In the genomic region with DNA sequence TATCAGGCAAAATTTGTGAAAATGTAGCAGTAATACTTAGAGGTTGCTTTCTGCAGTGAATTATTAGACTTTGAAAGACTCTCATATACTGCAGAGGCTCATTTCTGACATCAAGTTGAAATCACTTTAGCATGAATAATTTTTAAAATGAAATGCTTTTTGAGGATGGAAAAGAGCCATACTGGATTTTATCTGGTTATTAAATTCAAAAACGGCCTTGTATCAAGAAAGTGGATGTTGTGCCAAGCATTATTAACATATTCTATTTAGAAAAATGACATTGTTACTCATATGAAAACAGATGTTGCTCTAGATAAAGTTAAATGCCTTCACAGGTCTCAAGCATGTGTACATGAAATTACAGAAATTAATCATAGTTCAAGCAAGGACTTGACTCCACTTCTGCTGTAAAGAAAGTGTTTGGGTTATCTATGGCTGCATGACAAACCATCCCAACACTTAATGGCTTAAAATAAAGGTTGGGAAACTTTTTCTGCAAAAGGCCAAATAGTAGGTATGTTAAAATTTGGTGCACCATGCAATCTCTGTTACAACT, we compare ENCODE assay signal across 1 cellular context.
TF ChIP-seq lines count a peak whose summit lies in the region.

No MANE protein-coding gene starts in this region.

TF ChIP-seq in K562, 482 proteins besides CTCF, POLR2A, EP300 and RAD21 (continued from another document):
- TF ChIP-seq, protein P1, sequence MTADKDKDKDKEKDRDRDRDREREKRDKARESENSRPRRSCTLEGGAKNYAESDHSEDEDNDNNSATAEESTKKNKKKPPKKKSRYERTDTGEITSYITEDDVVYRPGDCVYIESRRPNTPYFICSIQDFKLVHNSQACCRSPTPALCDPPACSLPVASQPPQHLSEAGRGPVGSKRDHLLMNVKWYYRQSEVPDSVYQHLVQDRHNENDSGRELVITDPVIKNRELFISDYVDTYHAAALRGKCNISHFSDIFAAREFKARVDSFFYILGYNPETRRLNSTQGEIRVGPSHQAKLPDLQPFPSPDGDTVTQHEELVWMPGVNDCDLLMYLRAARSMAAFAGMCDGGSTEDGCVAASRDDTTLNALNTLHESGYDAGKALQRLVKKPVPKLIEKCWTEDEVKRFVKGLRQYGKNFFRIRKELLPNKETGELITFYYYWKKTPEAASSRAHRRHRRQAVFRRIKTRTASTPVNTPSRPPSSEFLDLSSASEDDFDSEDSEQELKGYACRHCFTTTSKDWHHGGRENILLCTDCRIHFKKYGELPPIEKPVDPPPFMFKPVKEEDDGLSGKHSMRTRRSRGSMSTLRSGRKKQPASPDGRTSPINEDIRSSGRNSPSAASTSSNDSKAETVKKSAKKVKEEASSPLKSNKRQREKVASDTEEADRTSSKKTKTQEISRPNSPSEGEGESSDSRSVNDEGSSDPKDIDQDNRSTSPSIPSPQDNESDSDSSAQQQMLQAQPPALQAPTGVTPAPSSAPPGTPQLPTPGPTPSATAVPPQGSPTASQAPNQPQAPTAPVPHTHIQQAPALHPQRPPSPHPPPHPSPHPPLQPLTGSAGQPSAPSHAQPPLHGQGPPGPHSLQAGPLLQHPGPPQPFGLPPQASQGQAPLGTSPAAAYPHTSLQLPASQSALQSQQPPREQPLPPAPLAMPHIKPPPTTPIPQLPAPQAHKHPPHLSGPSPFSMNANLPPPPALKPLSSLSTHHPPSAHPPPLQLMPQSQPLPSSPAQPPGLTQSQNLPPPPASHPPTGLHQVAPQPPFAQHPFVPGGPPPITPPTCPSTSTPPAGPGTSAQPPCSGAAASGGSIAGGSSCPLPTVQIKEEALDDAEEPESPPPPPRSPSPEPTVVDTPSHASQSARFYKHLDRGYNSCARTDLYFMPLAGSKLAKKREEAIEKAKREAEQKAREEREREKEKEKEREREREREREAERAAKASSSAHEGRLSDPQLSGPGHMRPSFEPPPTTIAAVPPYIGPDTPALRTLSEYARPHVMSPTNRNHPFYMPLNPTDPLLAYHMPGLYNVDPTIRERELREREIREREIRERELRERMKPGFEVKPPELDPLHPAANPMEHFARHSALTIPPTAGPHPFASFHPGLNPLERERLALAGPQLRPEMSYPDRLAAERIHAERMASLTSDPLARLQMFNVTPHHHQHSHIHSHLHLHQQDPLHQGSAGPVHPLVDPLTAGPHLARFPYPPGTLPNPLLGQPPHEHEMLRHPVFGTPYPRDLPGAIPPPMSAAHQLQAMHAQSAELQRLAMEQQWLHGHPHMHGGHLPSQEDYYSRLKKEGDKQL (CRISPR knock-in tag; IDR thresholded peaks at IDR 0.05; ENCODE audit: borderline replicate concordance): no peak
- no peak for TF ChIP-seq POLR2AphosphoS2 (IDR thresholded peaks at IDR 0.05; ENCODE audit: low read length)
- no peak for TF ChIP-seq ZFPM2 (CRISPR knock-in tag; IDR thresholded peaks at IDR 0.05)
- TF ChIP-seq ZNF384 (IDR thresholded peaks at IDR 0.05; ENCODE audit: low read depth, low read length): no peak
- TF ChIP-seq ZNF239 (CRISPR knock-in tag; IDR thresholded peaks at IDR 0.05): no peak
- TF ChIP-seq, protein P2, sequence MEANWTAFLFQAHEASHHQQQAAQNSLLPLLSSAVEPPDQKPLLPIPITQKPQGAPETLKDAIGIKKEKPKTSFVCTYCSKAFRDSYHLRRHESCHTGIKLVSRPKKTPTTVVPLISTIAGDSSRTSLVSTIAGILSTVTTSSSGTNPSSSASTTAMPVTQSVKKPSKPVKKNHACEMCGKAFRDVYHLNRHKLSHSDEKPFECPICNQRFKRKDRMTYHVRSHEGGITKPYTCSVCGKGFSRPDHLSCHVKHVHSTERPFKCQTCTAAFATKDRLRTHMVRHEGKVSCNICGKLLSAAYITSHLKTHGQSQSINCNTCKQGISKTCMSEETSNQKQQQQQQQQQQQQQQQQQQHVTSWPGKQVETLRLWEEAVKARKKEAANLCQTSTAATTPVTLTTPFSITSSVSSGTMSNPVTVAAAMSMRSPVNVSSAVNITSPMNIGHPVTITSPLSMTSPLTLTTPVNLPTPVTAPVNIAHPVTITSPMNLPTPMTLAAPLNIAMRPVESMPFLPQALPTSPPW (CRISPR knock-in tag; IDR thresholded peaks at IDR 0.05): no peak
- TF ChIP-seq NR1H2 (CRISPR knock-in tag; IDR thresholded peaks at IDR 0.05): no peak
- TF ChIP-seq, protein P3, sequence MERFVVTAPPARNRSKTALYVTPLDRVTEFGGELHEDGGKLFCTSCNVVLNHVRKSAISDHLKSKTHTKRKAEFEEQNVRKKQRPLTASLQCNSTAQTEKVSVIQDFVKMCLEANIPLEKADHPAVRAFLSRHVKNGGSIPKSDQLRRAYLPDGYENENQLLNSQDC (CRISPR knock-in tag; IDR thresholded peaks at IDR 0.05): no peak
- no peak for TF ChIP-seq ZNF133 (CRISPR knock-in tag; IDR thresholded peaks at IDR 0.05)
- TF ChIP-seq NCOA2 (IDR thresholded peaks at IDR 0.05; ENCODE audit: partially characterized antibody in 2 of 2): no peak
- TF ChIP-seq, protein P4, sequence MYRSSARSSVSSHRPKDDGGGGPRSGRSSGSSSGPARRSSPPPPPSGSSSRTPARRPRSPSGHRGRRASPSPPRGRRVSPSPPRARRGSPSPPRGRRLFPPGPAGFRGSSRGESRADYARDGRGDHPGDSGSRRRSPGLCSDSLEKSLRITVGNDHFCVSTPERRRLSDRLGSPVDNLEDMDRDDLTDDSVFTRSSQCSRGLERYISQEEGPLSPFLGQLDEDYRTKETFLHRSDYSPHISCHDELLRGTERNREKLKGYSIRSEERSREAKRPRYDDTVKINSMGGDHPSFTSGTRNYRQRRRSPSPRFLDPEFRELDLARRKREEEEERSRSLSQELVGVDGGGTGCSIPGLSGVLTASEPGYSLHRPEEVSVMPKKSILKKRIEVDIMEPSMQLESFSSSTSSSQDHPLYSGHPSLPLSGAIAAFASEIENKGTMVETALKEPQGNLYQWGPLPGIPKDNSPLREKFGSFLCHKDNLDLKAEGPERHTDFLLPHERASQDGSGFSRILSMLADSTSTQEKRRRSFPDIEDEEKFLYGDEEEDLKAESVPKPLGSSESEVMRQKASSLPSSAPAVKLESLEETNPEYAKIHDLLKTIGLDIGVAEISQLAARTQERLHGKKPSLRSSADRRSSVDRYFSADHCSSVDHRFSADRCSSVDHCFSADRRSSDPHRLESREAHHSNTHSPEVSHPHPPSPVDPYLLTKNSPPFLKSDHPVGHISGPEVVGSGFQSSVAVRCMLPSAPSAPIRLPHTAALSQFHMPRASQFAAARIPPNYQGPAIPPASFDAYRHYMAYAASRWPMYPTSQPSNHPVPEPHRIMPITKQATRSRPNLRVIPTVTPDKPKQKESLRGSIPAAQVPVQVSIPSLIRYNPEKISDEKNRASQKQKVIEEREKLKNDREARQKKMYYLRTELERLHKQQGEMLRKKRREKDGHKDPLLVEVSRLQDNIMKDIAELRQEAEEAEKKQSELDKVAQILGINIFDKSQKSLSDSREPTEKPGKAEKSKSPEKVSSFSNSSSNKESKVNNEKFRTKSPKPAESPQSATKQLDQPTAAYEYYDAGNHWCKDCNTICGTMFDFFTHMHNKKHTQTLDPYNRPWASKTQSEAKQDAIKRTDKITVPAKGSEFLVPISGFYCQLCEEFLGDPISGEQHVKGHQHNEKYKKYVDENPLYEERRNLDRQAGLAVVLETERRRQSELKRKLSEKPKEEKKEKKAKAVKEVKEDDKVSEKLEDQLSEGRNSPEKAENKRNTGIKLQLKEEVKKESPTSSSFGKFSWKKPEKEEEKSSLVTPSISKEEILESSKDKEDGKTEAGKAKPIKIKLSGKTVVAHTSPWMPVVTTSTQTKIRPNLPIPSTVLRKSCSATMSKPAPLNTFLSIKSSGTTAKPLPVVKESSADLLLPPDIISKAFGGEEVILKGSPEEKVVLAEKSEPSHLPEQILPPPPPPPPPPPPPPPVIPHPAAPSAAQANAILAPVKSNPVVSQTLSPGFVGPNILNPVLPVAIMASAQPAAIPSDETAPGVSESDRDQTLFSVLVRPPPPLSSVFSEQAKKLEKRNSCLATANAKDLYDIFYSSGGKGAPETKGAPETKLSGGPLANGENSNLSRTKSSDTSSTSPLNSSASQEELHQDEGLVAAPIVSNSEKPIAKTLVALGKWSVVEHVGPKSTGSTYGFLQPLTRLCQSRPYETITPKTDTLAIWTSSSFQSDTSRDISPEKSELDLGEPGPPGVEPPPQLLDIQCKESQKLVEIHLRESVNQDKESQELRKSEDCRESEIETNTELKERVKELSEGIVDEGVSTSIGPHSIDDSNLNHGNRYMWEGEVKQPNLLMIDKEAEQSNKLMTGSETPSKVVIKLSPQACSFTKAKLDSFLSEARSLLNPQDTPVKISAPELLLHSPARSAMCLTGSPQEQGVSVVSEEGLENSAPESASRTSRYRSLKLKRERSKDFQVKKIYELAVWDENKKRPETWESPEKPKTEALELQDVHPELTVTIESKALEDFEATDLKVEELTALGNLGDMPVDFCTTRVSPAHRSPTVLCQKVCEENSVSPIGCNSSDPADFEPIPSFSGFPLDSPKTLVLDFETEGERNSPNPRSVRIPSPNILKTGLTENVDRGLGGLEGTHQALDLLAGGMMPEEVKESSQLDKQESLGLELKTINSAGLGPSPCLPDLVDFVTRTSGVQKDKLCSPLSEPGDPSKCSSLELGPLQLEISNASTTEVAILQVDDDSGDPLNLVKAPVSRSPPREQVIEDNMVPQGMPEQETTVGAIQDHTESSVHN (IDR thresholded peaks at IDR 0.05; ENCODE audit: borderline replicate concordance in 1 of 2, low read depth in 1 of 2): no peak
- no peak for TF ChIP-seq SLC30A9 (CRISPR knock-in tag; IDR thresholded peaks at IDR 0.05)
- no peak for TF ChIP-seq CSDE1 (IDR thresholded peaks at IDR 0.05)
- TF ChIP-seq JUND (IDR thresholded peaks at IDR 0.05; ENCODE audit: borderline replicate concordance, low read depth, low read length): no peak
- TF ChIP-seq JUND (tag; IDR thresholded peaks at IDR 0.05; ENCODE audit: borderline replicate concordance, low read depth, low read length): no peak
- no peak for TF ChIP-seq SRSF1 (IDR thresholded peaks at IDR 0.05; ENCODE audit: low read depth, low read length)
- TF ChIP-seq MTA1 (IDR thresholded peaks at IDR 0.05; ENCODE audit: borderline replicate concordance): no peak
- TF ChIP-seq, protein P5, sequence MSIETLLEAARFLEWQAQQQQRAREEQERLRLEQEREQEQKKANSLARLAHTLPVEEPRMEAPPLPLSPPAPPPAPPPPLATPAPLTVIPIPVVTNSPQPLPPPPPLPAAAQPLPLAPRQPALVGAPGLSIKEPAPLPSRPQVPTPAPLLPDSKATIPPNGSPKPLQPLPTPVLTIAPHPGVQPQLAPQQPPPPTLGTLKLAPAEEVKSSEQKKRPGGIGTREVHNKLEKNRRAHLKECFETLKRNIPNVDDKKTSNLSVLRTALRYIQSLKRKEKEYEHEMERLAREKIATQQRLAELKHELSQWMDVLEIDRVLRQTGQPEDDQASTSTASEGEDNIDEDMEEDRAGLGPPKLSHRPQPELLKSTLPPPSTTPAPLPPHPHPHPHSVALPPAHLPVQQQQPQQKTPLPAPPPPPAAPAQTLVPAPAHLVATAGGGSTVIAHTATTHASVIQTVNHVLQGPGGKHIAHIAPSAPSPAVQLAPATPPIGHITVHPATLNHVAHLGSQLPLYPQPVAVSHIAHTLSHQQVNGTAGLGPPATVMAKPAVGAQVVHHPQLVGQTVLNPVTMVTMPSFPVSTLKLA (conservative IDR thresholded peaks at IDR 0.05): no peak
- TF ChIP-seq, protein P6, sequence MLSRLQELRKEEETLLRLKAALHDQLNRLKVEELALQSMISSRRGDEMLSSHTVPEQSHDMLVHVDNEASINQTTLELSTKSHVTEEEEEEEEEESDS (CRISPR knock-in tag; IDR thresholded peaks at IDR 0.05): no peak
- no peak for TF ChIP-seq PHF20 (IDR thresholded peaks at IDR 0.05; ENCODE audit: partially characterized antibody)
